In the genomic region with DNA sequence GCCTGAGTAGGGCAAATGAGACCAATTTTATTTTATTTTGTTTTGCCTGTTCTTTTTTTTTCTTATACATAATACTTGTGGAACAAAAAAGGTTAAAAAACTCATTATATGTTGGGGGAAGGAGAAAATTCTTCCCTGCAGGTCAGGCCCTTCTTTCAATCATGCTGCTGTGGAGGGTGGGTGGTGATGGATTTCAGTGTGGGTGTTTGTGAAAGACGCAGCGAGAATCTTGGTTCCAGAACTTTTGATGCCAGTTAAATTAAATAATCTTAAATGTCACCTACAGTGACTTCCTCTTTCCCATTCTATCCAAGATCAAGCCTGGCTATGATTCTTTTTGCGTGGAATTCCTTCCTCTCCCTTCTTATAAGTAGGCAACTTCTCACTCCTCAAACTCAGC, we compare ENCODE assay signal across 31 cellular contexts.
"Had no signal": no experiment of that assay in that cellular context is flagged by ENCODE, and none has a peak within 500 bp of the region (broad histone marks: within the 10 kb centered on the region; RNA-seq: fewer than 3 reads in every experiment).

No MANE protein-coding gene starts in this region.

- H3K4me3 ChIP-seq: adrenal gland, ascending aorta, body of pancreas, breast epithelium, cardiac muscle cell had no signal

- H3K27me3 ChIP-seq: adrenal gland, ascending aorta, body of pancreas, brain microvascular endothelial cell, breast epithelium, cardiac muscle cell had no signal

- H3K4me1 ChIP-seq: adrenal gland, ascending aorta, body of pancreas, breast epithelium had no signal

- FAIRE-seq: astrocyte, bronchial epithelial cell had no signal

- H3K36me3 ChIP-seq: adrenal gland, ascending aorta, brain microvascular endothelial cell, breast epithelium, cardiac muscle cell had no signal

- H3K27ac ChIP-seq: adrenal gland, ascending aorta, body of pancreas, brain microvascular endothelial cell, breast epithelium, cardiac muscle cell had no signal

- ATAC-seq: activated naive CD4-positive, alpha-beta T cell treated with anti-CD3 and anti-CD28 coated beads, Interleukin-2, amount 50 U/mL, for 72 hours; activated naive CD8-positive, alpha-beta T cell treated with anti-CD3 and anti-CD28 coated beads, Interleukin-2, amount 50 U/mL, for 24 hours; activated T-cell treated with anti-CD3 and anti-CD28 coated beads, Interleukin-2, amount 50 U/mL, for 4 hours; activated T-cell treated with anti-CD3 and anti-CD28 coated beads, Interleukin-2, amount 50 U/mL, for 72 hours; activated T-helper 17 cell treated with anti-CD3 and anti-CD28 coated beads, Interleukin-2, amount 50 U/mL, for 72 hours; body of pancreas had no signal

- DNase-seq: activated effector memory CD4-positive, alpha-beta T cell treated with anti-CD3 and anti-CD28 coated beads, Interleukin-2, amount 50 U/mL, for 16 hours; activated effector memory CD4-positive, alpha-beta T cell treated with Interleukin-2 at 50 U/mL for 16 hours; activated gamma-delta T cell; activated gamma-delta T cell treated with Interleukin-2 at 50 U/mL for 16 hours; activated naive CD4-positive, alpha-beta T cell; activated naive CD4-positive, alpha-beta T cell treated with anti-CD3 and anti-CD28 coated beads for 36 hours; activated naive CD4-positive, alpha-beta T cell treated with anti-CD3 and anti-CD28 coated beads, Interleukin-2, amount 10 ng/mL, durations not matched to agents 7 days and 5 days; activated naive CD4-positive, alpha-beta T cell treated with anti-CD3 and anti-CD28 coated beads, Interleukin-2, amount 50 U/mL, for 16 hours; activated naive CD4-positive, alpha-beta T cell treated with Interleukin-2 at 50 U/mL for 16 hours; activated naive CD8-positive, alpha-beta T cell treated with anti-CD3 and anti-CD28 coated beads for 36 hours; activated naive CD8-positive, alpha-beta T cell treated with anti-CD3 and anti-CD28 coated beads, Interleukin-2, amount 10 ng/mL, durations not matched to agents 7 days and 5 days; activated naive CD8-positive, alpha-beta T cell treated with anti-CD3 and anti-CD28 coated beads, Interleukin-2, amount 50 U/mL, for 24 hours; activated T-cell treated with anti-CD3 and anti-CD28 coated beads, Interleukin-2, amount 50 U/mL, for 1 hour; activated T-cell treated with anti-CD3 and anti-CD28 coated beads, Interleukin-2, amount 50 U/mL, for 24 hours; activated T-cell treated with anti-CD3 and anti-CD28 coated beads, Interleukin-2, amount 50 U/mL, for 4 hours; activated T-cell treated with anti-CD3 and anti-CD28 coated beads, Interleukin-2, amount 50 U/mL, for 48 hours; activated T-cell treated with anti-CD3 and anti-CD28 coated beads, Interleukin-2, amount 50 U/mL, for 72 hours; adrenal gland; amniotic stem cell; aorta; body of pancreas; brain microvascular endothelial cell; central memory CD4-positive, alpha-beta T cell; cerebellar nuclear complex had no signal

- H3K9me3 ChIP-seq: adrenal gland, ascending aorta, body of pancreas had no signal
